In genomic region chr7:44750424-44750823, GRCh38 we compare ENCODE assay signal across 1 cellular context.
TF ChIP-seq lines count a peak whose summit lies in the region.

No MANE protein-coding gene starts in this region.

TF ChIP-seq in WTC11, 78 proteins besides CTCF, POLR2A, EP300 and RAD21 (continued from another document):
- TF ChIP-seq, protein P1, sequence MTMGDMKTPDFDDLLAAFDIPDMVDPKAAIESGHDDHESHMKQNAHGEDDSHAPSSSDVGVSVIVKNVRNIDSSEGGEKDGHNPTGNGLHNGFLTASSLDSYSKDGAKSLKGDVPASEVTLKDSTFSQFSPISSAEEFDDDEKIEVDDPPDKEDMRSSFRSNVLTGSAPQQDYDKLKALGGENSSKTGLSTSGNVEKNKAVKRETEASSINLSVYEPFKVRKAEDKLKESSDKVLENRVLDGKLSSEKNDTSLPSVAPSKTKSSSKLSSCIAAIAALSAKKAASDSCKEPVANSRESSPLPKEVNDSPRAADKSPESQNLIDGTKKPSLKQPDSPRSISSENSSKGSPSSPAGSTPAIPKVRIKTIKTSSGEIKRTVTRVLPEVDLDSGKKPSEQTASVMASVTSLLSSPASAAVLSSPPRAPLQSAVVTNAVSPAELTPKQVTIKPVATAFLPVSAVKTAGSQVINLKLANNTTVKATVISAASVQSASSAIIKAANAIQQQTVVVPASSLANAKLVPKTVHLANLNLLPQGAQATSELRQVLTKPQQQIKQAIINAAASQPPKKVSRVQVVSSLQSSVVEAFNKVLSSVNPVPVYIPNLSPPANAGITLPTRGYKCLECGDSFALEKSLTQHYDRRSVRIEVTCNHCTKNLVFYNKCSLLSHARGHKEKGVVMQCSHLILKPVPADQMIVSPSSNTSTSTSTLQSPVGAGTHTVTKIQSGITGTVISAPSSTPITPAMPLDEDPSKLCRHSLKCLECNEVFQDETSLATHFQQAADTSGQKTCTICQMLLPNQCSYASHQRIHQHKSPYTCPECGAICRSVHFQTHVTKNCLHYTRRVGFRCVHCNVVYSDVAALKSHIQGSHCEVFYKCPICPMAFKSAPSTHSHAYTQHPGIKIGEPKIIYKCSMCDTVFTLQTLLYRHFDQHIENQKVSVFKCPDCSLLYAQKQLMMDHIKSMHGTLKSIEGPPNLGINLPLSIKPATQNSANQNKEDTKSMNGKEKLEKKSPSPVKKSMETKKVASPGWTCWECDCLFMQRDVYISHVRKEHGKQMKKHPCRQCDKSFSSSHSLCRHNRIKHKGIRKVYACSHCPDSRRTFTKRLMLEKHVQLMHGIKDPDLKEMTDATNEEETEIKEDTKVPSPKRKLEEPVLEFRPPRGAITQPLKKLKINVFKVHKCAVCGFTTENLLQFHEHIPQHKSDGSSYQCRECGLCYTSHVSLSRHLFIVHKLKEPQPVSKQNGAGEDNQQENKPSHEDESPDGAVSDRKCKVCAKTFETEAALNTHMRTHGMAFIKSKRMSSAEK (CRISPR knock-in tag; IDR thresholded peaks at IDR 0.05; ENCODE audit: borderline replicate concordance), result no peak
- TF ChIP-seq, protein P2, sequence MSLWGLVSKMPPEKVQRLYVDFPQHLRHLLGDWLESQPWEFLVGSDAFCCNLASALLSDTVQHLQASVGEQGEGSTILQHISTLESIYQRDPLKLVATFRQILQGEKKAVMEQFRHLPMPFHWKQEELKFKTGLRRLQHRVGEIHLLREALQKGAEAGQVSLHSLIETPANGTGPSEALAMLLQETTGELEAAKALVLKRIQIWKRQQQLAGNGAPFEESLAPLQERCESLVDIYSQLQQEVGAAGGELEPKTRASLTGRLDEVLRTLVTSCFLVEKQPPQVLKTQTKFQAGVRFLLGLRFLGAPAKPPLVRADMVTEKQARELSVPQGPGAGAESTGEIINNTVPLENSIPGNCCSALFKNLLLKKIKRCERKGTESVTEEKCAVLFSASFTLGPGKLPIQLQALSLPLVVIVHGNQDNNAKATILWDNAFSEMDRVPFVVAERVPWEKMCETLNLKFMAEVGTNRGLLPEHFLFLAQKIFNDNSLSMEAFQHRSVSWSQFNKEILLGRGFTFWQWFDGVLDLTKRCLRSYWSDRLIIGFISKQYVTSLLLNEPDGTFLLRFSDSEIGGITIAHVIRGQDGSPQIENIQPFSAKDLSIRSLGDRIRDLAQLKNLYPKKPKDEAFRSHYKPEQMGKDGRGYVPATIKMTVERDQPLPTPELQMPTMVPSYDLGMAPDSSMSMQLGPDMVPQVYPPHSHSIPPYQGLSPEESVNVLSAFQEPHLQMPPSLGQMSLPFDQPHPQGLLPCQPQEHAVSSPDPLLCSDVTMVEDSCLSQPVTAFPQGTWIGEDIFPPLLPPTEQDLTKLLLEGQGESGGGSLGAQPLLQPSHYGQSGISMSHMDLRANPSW (CRISPR knock-in tag; conservative IDR thresholded peaks at IDR 0.05; ENCODE audit: low read depth), result no peak
- TF ChIP-seq, protein P3, sequence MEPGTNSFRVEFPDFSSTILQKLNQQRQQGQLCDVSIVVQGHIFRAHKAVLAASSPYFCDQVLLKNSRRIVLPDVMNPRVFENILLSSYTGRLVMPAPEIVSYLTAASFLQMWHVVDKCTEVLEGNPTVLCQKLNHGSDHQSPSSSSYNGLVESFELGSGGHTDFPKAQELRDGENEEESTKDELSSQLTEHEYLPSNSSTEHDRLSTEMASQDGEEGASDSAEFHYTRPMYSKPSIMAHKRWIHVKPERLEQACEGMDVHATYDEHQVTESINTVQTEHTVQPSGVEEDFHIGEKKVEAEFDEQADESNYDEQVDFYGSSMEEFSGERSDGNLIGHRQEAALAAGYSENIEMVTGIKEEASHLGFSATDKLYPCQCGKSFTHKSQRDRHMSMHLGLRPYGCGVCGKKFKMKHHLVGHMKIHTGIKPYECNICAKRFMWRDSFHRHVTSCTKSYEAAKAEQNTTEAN (CRISPR knock-in tag; IDR thresholded peaks at IDR 0.05), result no peak
- TF ChIP-seq AR (CRISPR knock-in tag; IDR thresholded peaks at IDR 0.05) (no peak), SP1 (CRISPR knock-in tag; conservative IDR thresholded peaks at IDR 0.05) (no peak), NFYB (CRISPR knock-in tag; conservative IDR thresholded peaks at IDR 0.05; ENCODE audit: low read depth) (no peak), E2F4 (CRISPR knock-in tag; IDR thresholded peaks at IDR 0.05; ENCODE audit: borderline replicate concordance, low read depth) (no peak), ZNF281 (CRISPR knock-in tag; IDR thresholded peaks at IDR 0.05) (no peak)
